8 cellular contexts compared by ENCODE assay signal in the genomic region with DNA sequence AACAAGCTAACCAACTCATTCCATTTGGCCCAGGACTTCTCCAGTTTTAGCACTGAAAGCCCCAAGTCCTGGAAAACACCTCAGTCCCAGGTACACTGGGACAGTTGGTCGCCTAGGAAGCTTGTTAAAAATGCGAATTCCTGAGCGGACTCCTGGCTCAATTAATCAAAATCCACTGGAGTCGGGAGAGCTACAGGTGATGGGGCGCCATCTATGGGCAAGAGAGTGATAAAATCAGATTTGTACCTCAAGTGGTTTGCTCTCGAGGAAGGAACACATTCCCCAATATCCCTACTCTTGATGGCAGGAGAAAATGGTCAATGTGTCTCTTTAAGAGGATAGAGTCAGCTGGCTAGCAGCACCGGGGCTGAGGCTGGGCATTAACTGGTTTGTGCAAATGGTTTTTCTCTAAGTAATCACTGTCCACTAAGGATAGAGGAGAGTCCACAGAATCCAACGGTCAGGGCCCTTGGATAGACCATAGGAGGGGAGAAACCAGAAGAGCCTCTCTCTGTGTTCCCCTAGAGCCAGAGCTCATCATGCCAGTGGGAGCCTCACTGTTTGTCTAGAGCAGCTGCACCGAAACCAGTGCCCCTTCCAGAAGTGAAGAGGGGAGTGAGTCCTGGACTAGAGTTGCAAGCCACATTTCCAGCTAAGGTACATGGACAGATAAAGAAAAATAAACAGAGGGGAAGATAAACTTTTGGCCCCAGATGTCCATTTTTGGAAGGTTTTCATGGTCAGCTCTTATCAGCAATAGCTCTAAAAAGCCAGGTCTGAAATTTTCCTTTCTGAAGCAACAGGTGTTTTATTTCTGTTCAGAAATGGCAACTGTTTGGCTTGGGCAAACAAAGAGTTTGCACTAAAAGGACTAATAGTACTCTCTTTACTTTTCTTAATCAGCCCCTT.
DNase-seq lines count a peak whose midpoint lies in the region; ATAC-seq, FAIRE-seq and TF ChIP-seq lines count a peak whose summit lies in the region.

No MANE protein-coding gene starts in this region.

- TF ChIP-seq POLR2A in endothelial cell of umbilical vein (IDR thresholded peaks at IDR 0.05; ENCODE audit: low read depth, low read length) = no peak
- TF ChIP-seq POLR2A in stomach (IDR thresholded peaks at IDR 0.05) = no peak

- H3K9ac ChIP-seq in endothelial cell of umbilical vein (replicated peaks; ENCODE audit: extremely low read depth, insufficient read depth, low read length) = no peak overlapping the region

- no peaks in the 10 kb centered on the region for H3K9me1 ChIP-seq in endothelial cell of umbilical vein (replicated peaks; ENCODE audit: control insufficient read depth, extremely low read depth, insufficient read depth, low read length)

- H3K9me3 Mint-ChIP-seq in stimulated activated memory B cell treated with anti-CD40 and anti-IgM and Interleukin-4, amounts not matched to agents 10 μg/mL and 1 μg/mL and 100 μg/mL, for 72 hours = no peaks in the 10 kb centered on the region

- H3K27ac Mint-ChIP-seq in stimulated activated memory B cell treated with anti-CD40 and anti-IgM and Interleukin-4, amounts not matched to agents 10 μg/mL and 1 μg/mL and 100 μg/mL, for 72 hours = no peak overlapping the region

- H3K27me3 Mint-ChIP-seq in stimulated activated memory B cell treated with anti-CD40 and anti-IgM and Interleukin-4, amounts not matched to agents 10 μg/mL and 1 μg/mL and 100 μg/mL, for 72 hours = peaks cover 24% of the 10 kb centered on the region

- DNase-seq in AG08396 (ENCODE audit: low spot score) (peak; percentile 64), GM19239 (ENCODE audit: insufficient read length, low spot score) (no peak), NCI-H345 treated with DMSO at 0.1 percent for 48 hours (lab: John Stamatoyannopoulos, UW; ENCODE audit: unreplicated experiment) (peak; percentile 45), endothelial cell of umbilical vein (ENCODE audit: low read depth, low spot score) (peak; percentile 71), middle frontal gyrus (ENCODE audit: extremely low spot score, low spot score) (peak; percentile 31), stomach (peak; percentile 72)
- DNase-seq in activated CD4-positive, alpha-beta T cell treated with anti-CD3 and anti-CD28 coated beads for 48 hours = peak; percentile 47

- TF ChIP-seq CTCF in endothelial cell of umbilical vein (IDR thresholded peaks at IDR 0.05; ENCODE audit: extremely low read depth in 1 of 2, insufficient read depth in 1 of 2, low read depth in 1 of 2, low read length in 2 of 2) = peak; percentile 72
- peak in 5 of 7 experiments; percentile 51 to 71 (median 58) for TF ChIP-seq CTCF in stomach (IDR thresholded peaks at IDR 0.05)

- H3K4me1 ChIP-seq in endothelial cell of umbilical vein (ENCODE audit: control insufficient read depth, extremely low read depth, insufficient read depth, low read length) (peaks cover 9% of the 10 kb centered on the region), stomach (peaks cover 8 to 39% (median 26%) of the 10 kb centered on the region in 4 donors)

- peak overlapping the region; percentile 18 for H3K4me2 ChIP-seq in endothelial cell of umbilical vein (ENCODE audit: insufficient read depth, low read length)

- no peak overlapping the region for H3K4me3 ChIP-seq in endothelial cell of umbilical vein (replicated peaks in 1 of 3; ENCODE audit: insufficient read depth in 1 of 3, low read depth in 1 of 3, low read length in 3 of 3)
- H3K4me3 ChIP-seq in stomach = peak overlapping the region in 3 of 4 donors; percentile 1 to 11 (median 11)

- H3K27ac ChIP-seq in endothelial cell of umbilical vein (ENCODE audit: insufficient read depth, low read depth, low read length) (no peak overlapping the region), stomach (peak overlapping the region in 3 of 5 donors; percentile 31 to 48 (median 46))

- H3K4me3 Mint-ChIP-seq in stimulated activated memory B cell treated with anti-CD40 and anti-IgM and Interleukin-4, amounts not matched to agents 10 μg/mL and 1 μg/mL and 100 μg/mL, for 72 hours = no peak overlapping the region

- POLR2A ChIA-PET in endothelial cell of umbilical vein (lab: Charles Lee) = interaction anchor here (0.9 kb wide), 1 partner anchor 242 kb away, joined by 3 read pairs; no protein-coding TSS in a partner anchor

- H3K27me3 ChIP-seq in endothelial cell of umbilical vein (ENCODE audit: control insufficient read depth in 2 of 2, insufficient read depth in 2 of 2, low read length in 2 of 2) (peaks cover 6 to 9% of the 10 kb centered on the region in 2 experiments), stomach (no peaks in the 10 kb centered on the region)

- no peaks in the 10 kb centered on the region for H3K9me3 ChIP-seq in endothelial cell of umbilical vein (replicated peaks; ENCODE audit: control insufficient read depth, insufficient read depth, low read length)
- no peaks in the 10 kb centered on the region for H3K9me3 ChIP-seq in stomach

- no peaks in the 10 kb centered on the region for H4K20me1 ChIP-seq in endothelial cell of umbilical vein (replicated peaks; ENCODE audit: control insufficient read depth, extremely low read depth, insufficient read depth, low read length)

- TF ChIP-seq EP300 in stomach (IDR thresholded peaks at IDR 0.05) = no peak

- CTCF ChIA-PET in endothelial cell of umbilical vein (lab: Charles Lee) = interaction anchor here (0.6 to 10.6 kb wide), 72 partner anchors 9 to 690 kb away, joined by 3 to 398 read pairs (median 5); a partner anchor contains a TSS

- FAIRE-seq in GM19239 (lab: Jason Lieb, UNC) (peak; percentile 71), endothelial cell of umbilical vein (lab: Jason Lieb, UNC) (peak; percentile 80)

- H3K36me3 ChIP-seq in endothelial cell of umbilical vein (ENCODE audit: control insufficient read depth in 2 of 2, extremely low read depth in 1 of 2, insufficient read depth in 2 of 2, low read length in 2 of 2) (no peaks in the 10 kb centered on the region), stomach (no peaks in the 10 kb centered on the region)

- BruUV-seq in endothelial cell of umbilical vein (replicated peaks; lab: Mats Ljungman, UMichigan) = no TSS peak

- H3K36me3 Mint-ChIP-seq in stimulated activated memory B cell treated with anti-CD40 and anti-IgM and Interleukin-4, amounts not matched to agents 10 μg/mL and 1 μg/mL and 100 μg/mL, for 72 hours = no peaks in the 10 kb centered on the region

- H2AFZ ChIP-seq in endothelial cell of umbilical vein (ENCODE audit: low read depth, low read length) = peak overlapping the region; percentile 7

- H3K79me2 ChIP-seq in endothelial cell of umbilical vein (ENCODE audit: control insufficient read depth, insufficient read depth, low read length) = no peaks in the 10 kb centered on the region

- WGBS in stomach, 5 donors = 4 to 10% (median 8%) methylated on average over 9 of the region's 9 CpGs

- intact Hi-C loops in endothelial cell of umbilical vein (cut with micrococcal nuclease) (loop anchor here (1.0 to 10.0 kb wide), 7 partner anchors 44 to 686 kb away; a partner anchor contains a TSS), stomach (cut with DNase I; ENCODE audit: low total_unique reads) (loop anchor here (10.0 kb wide), 1 partner anchor 220 kb away; no protein-coding TSS in a partner anchor)

- ATAC-seq in stimulated activated memory B cell treated with anti-CD40 and anti-IgM and Interleukin-4, amounts not matched to agents 10 μg/mL and 1 μg/mL and 100 μg/mL, for 72 hours = no peak

- dilution Hi-C loops in endothelial cell of umbilical vein (cut with MboI; ENCODE audit: extremely low pct_ligation_motif_present, low sequenced_read_pairs) = loop anchor here (25.0 kb wide), 1 partner anchor 217 kb away; no protein-coding TSS in a partner anchor

- H3K4me1 Mint-ChIP-seq in stimulated activated memory B cell treated with anti-CD40 and anti-IgM and Interleukin-4, amounts not matched to agents 10 μg/mL and 1 μg/mL and 100 μg/mL, for 72 hours = peaks cover 11% of the 10 kb centered on the region

TF ChIP-seq in endothelial cell of umbilical vein, 7 proteins besides CTCF, POLR2A, EP300 and RAD21:
- TF ChIP-seq MYC (IDR thresholded peaks at IDR 0.05; ENCODE audit: low read depth, low read length) = no peak
- no peak for TF ChIP-seq JUN (IDR thresholded peaks at IDR 0.05; ENCODE audit: borderline replicate concordance, insufficient read depth, insufficient read length, low read depth)
- no peak for TF ChIP-seq FOS (IDR thresholded peaks at IDR 0.05; ENCODE audit: borderline replicate concordance, insufficient read depth, low read length)
- TF ChIP-seq, protein P1, sequence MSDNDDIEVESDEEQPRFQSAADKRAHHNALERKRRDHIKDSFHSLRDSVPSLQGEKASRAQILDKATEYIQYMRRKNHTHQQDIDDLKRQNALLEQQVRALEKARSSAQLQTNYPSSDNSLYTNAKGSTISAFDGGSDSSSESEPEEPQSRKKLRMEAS (IDR thresholded peaks at IDR 0.05; ENCODE audit: insufficient read depth, insufficient read length) = no peak
- no peak for TF ChIP-seq GATA2 (IDR thresholded peaks at IDR 0.05; ENCODE audit: insufficient read depth, insufficient read length, low read depth, low read length)
- no peak for TF ChIP-seq POLR2AphosphoS5 (IDR thresholded peaks at IDR 0.05; ENCODE audit: insufficient read depth, low read depth, low read length)

Comparison
In these comparisons a context has a peak if more than half of its experiments do, and no peak if none do; other contexts are left out.
1. H3K4me3 ChIP-seq: peak in stomach (3 of 4); none in endothelial cell of umbilical vein (0 of 3).